ENCODE assay signal across 8 cellular contexts in genomic region chr4:41361831-41362646, GRCh38.
DNase-seq lines count a peak whose midpoint lies in the region; ATAC-seq, FAIRE-seq and TF ChIP-seq lines count a peak whose summit lies in the region.

No MANE protein-coding gene starts in this region.

- H3K27me3 ChIP-seq in parathyroid adenoma (ENCODE audit: control insufficient read depth, insufficient read depth, low read length) = no peaks in the 10 kb centered on the region
- H3K27me3 ChIP-seq in small intestine (ENCODE audit: control insufficient read depth in 2 of 2, insufficient read depth in 2 of 2, low read length in 2 of 2) = peaks cover 2 to 5% of the 10 kb centered on the region in 2 donors

- H3K9ac ChIP-seq in parathyroid adenoma = no peak overlapping the region

- H3K9me3 ChIP-seq in parathyroid adenoma (ENCODE audit: control insufficient read depth, low read length) (no peaks in the 10 kb centered on the region), small intestine (ENCODE audit: control insufficient read depth, low read depth) (no peaks in the 10 kb centered on the region)

- no peaks in the 10 kb centered on the region for H3K79me2 ChIP-seq in parathyroid adenoma

- H3K4me1 ChIP-seq in parathyroid adenoma = peaks cover 12% of the 10 kb centered on the region
- peaks cover 0 to 2% of the 10 kb centered on the region in 2 donors for H3K4me1 ChIP-seq in small intestine (ENCODE audit: control insufficient read depth in 2 of 2, insufficient read depth in 1 of 2, low read depth in 1 of 2, low read length in 1 of 2)

- peak overlapping the region; percentile 82 for H3K4me2 ChIP-seq in parathyroid adenoma (ENCODE audit: low read length)

- H3K36me3 ChIP-seq in parathyroid adenoma (ENCODE audit: control insufficient read depth, insufficient read depth, low read length) = no peaks in the 10 kb centered on the region
- no peaks in the 10 kb centered on the region for H3K36me3 ChIP-seq in small intestine (ENCODE audit: control insufficient read depth in 2 of 2, insufficient read depth in 2 of 2, low read length in 2 of 2)

- H3K27ac ChIP-seq in C4-2B (peak overlapping the region; percentile 100), parathyroid adenoma (peak overlapping the region; percentile 69), small intestine (ENCODE audit: low read depth in 1 of 2, low read length in 1 of 2) (no peak overlapping the region)

- FAIRE-seq in small intestine (lab: Jason Lieb, UNC) = no peak

- H3K4me3 ChIP-seq in foreskin fibroblast (ENCODE audit: low read depth in 1 of 2, low read length in 2 of 2) = peak overlapping the region; percentile 68 to 73
- peak overlapping the region; percentile 84 for H3K4me3 ChIP-seq in parathyroid adenoma (ENCODE audit: low read depth, low read length)
- peak overlapping the region in 1 of 2 donors; percentile 48 for H3K4me3 ChIP-seq in small intestine (ENCODE audit: low read depth in 1 of 2, low read length in 2 of 2)

- DNase-seq in NCI-H2029 treated with DMSO at 0.1 percent for 48 hours (lab: John Stamatoyannopoulos, UW) (peak; percentile 55), foreskin fibroblast (no peak), small intestine (no peak)

- H2AFZ ChIP-seq in parathyroid adenoma = peak overlapping the region; percentile 84

- WGBS in small intestine, 3 donors = 26 to 33% (median 31%) methylated on average over 9 of the region's 9 CpGs

- TF ChIP-seq CTCF in C4-2B (conservative IDR thresholded peaks at IDR 0.05) (no peak), foreskin fibroblast (IDR thresholded peaks at IDR 0.05; ENCODE audit: low read depth, low read length) (no peak), parathyroid adenoma (IDR thresholded peaks at IDR 0.05) (no peak)

- ATAC-seq in HG03354 (IDR thresholded peaks at IDR 0.05; ENCODE audit: poor library complexity, severe bottlenecking, unreplicated experiment) = no peak
- ATAC-seq in GM19463 (IDR thresholded peaks at IDR 0.05; ENCODE audit: unreplicated experiment) = no peak
- ATAC-seq in GM21576 (IDR thresholded peaks at IDR 0.05; ENCODE audit: unreplicated experiment) = no peak

Comparison
In these comparisons a context has a peak if more than half of its experiments do, and no peak if none do; other contexts are left out.
1. H3K27ac ChIP-seq: peak in C4-2B (single experiment) and parathyroid adenoma (single experiment); none in small intestine (0 of 2).